Comparison of ENCODE assay signal across 1 cellular context in genomic region chr9:85114799-85115198, GRCh38.
A peak's percentile ranks its signal among the peaks of the same experiment; 100 is the strongest.
TF ChIP-seq lines count a peak whose summit lies in the region.

No MANE protein-coding gene starts in this region.

TF ChIP-seq in GM12878, 131 proteins besides CTCF, POLR2A, EP300 and RAD21 (continued from another document):
- TF ChIP-seq KAT2A (conservative IDR thresholded peaks at IDR 0.05; ENCODE audit: control insufficient read depth, low read depth, low read length) (no peak), TCF12 (IDR thresholded peaks at IDR 0.05; ENCODE audit: low read depth, low read length) (no peak), IKZF2 (IDR thresholded peaks at IDR 0.05) (peak in 1 of 2 experiments; percentile 30; a peak in 1 of 4 replicates), NR2F1 (conservative IDR thresholded peaks at IDR 0.05) (no peak), NFXL1 (IDR thresholded peaks at IDR 0.05; ENCODE audit: borderline replicate concordance) (no peak), ZBTB40 (IDR thresholded peaks at IDR 0.05; ENCODE audit: borderline replicate concordance) (peak; percentile 42; the same call in 1 of the 2 replicates), NBN (IDR thresholded peaks at IDR 0.05) (no peak), TCF7 (IDR thresholded peaks at IDR 0.05; ENCODE audit: borderline replicate concordance) (no peak), MYB (IDR thresholded peaks at IDR 0.05; ENCODE audit: borderline replicate concordance, low read depth, low read length) (no peak), ZNF687 (IDR thresholded peaks at IDR 0.05) (no peak), E2F4 (IDR thresholded peaks at IDR 0.05; ENCODE audit: low read depth, low read length) (no peak), ZNF622 (IDR thresholded peaks at IDR 0.05) (no peak), EED (IDR thresholded peaks at IDR 0.05; ENCODE audit: low read depth) (peak; percentile 66; the same call in 1 of the 2 replicates), MTA3 (IDR thresholded peaks at IDR 0.05; ENCODE audit: borderline replicate concordance, low read length) (no peak), NFIC (IDR thresholded peaks at IDR 0.05; ENCODE audit: low read depth, low read length) (peak; percentile 78; the same call in 1 of the 2 replicates), FOXM1 (IDR thresholded peaks at IDR 0.05; ENCODE audit: low read depth, low read length) (peak; percentile 60; the same call in 1 of the 2 replicates), PKNOX1 (IDR thresholded peaks at IDR 0.05) (peak; percentile 58), ESRRA (IDR thresholded peaks at IDR 0.05; ENCODE audit: low read length) (no peak), CREB1 (IDR thresholded peaks at IDR 0.05; ENCODE audit: low read depth) (peak; percentile 72), RBBP5 (conservative IDR thresholded peaks at IDR 0.05) (no peak), RUNX3 (IDR thresholded peaks at IDR 0.05; ENCODE audit: low read length) (peak; percentile 78; the same call in 1 of the 2 replicates), ATF7 (IDR thresholded peaks at IDR 0.05; ENCODE audit: low read depth) (peak; percentile 37; the same call in 1 of the 2 replicates), YY1 (IDR thresholded peaks at IDR 0.05; ENCODE audit: low read depth, low read length) (no peak), BACH1 (IDR thresholded peaks at IDR 0.05; ENCODE audit: borderline replicate concordance) (no peak), SMAD1 (IDR thresholded peaks at IDR 0.05; ENCODE audit: low read depth, partially characterized antibody) (no peak), EZH2 (IDR thresholded peaks at IDR 0.05; ENCODE audit: borderline replicate concordance, control insufficient read depth, low read depth, low read length) (no peak), MEF2B (IDR thresholded peaks at IDR 0.05; ENCODE audit: partially characterized antibody, poor library complexity, severe bottlenecking) (no peak), JUNB (IDR thresholded peaks at IDR 0.05) (peak; percentile 93), CREM (IDR thresholded peaks at IDR 0.05; ENCODE audit: low read depth) (peak; percentile 74), BCL11A (IDR thresholded peaks at IDR 0.05; ENCODE audit: low read depth, low read length) (peak; percentile 32; the same call in 1 of the 2 replicates), YBX1 (IDR thresholded peaks at IDR 0.05) (no peak), MTA2 (IDR thresholded peaks at IDR 0.05; ENCODE audit: low read depth) (peak; percentile 26; the same call in 1 of the 2 replicates), SMAD5 (IDR thresholded peaks at IDR 0.05; ENCODE audit: low read depth) (no peak), ATF2 (IDR thresholded peaks at IDR 0.05; ENCODE audit: low read length) (peak; percentile 80), FOS (IDR thresholded peaks at IDR 0.05; ENCODE audit: borderline replicate concordance, extremely low read depth, insufficient read length) (no peak), ZNF217 (IDR thresholded peaks at IDR 0.05) (no peak), E4F1 (IDR thresholded peaks at IDR 0.05; ENCODE audit: borderline replicate concordance, partially characterized antibody) (no peak), TARDBP (IDR thresholded peaks at IDR 0.05; ENCODE audit: borderline replicate concordance) (no peak), STAT1 (conservative IDR thresholded peaks at IDR 0.05) (no peak), POLR2AphosphoS2 (IDR thresholded peaks at IDR 0.05; ENCODE audit: low read depth, low read length) (no peak), ZSCAN29 (IDR thresholded peaks at IDR 0.05) (no peak), RB1 (IDR thresholded peaks at IDR 0.05; ENCODE audit: borderline replicate concordance) (no peak)
